ENCODE assay signal across 2 cellular contexts in genomic region chr14:104794099-104794498, GRCh38.
A peak's percentile ranks its signal among the peaks of the same experiment; 100 is the strongest.
TF ChIP-seq lines count a peak whose summit lies in the region.

No MANE protein-coding gene starts in this region.

TF ChIP-seq in SK-N-SH, 30 proteins besides CTCF, POLR2A, EP300 and RAD21:
- TF ChIP-seq MXI1 (IDR thresholded peaks at IDR 0.05; ENCODE audit: low read depth, low read length) (peak; percentile 93), ZBTB33 (IDR thresholded peaks at IDR 0.05; ENCODE audit: borderline replicate concordance, low read depth) (no peak)

TF ChIP-seq in HepG2, 621 proteins besides CTCF, POLR2A, EP300 and RAD21 (continues in another document):
- peak; percentile 80 for TF ChIP-seq PATZ1 (CRISPR knock-in tag; IDR thresholded peaks at IDR 0.05)
- 0 out of 2 replicates have a peak, but pooled peaks have one; percentile 10 for TF ChIP-seq HIVEP1 (CRISPR knock-in tag; IDR thresholded peaks at IDR 0.05)
- no peak for TF ChIP-seq ZNF317 (CRISPR knock-in tag; IDR thresholded peaks at IDR 0.05)
- 0 out of 2 replicates have a peak, but pooled peaks have one; percentile 42 for TF ChIP-seq SP4 (CRISPR knock-in tag; IDR thresholded peaks at IDR 0.05)
- TF ChIP-seq ZNF883 (CRISPR knock-in tag; IDR thresholded peaks at IDR 0.05; ENCODE audit: not compliant biosample characterization) = peak; percentile 25
- TF ChIP-seq NFAT5 (CRISPR knock-in tag; IDR thresholded peaks at IDR 0.05) = no peak
- TF ChIP-seq ARID4A (CRISPR knock-in tag; IDR thresholded peaks at IDR 0.05; ENCODE audit: borderline replicate concordance) = peak; percentile 48
- peak; percentile 5; the same call in 1 of the 2 replicates for TF ChIP-seq ZBTB33 (CRISPR knock-in tag; IDR thresholded peaks at IDR 0.05)
- 0 out of 2 replicates have a peak, but pooled peaks have one; percentile 7 for TF ChIP-seq BCL6 (CRISPR knock-in tag; IDR thresholded peaks at IDR 0.05)
- 0 out of 2 replicates have a peak, but pooled peaks have one; percentile 9 for TF ChIP-seq TGIF2 (CRISPR knock-in tag; IDR thresholded peaks at IDR 0.05)
- TF ChIP-seq HOXA3 (CRISPR knock-in tag; IDR thresholded peaks at IDR 0.05) = peak; percentile 23; the same call in 1 of the 2 replicates
- TF ChIP-seq ZNF350 (CRISPR knock-in tag; IDR thresholded peaks at IDR 0.05; ENCODE audit: borderline replicate concordance, low read depth) = peak; percentile 54; the same call in 1 of the 2 replicates
- TF ChIP-seq GABPA (IDR thresholded peaks at IDR 0.05; ENCODE audit: low read depth, low read length) = no peak
- TF ChIP-seq GABPA (CRISPR knock-in tag; IDR thresholded peaks at IDR 0.05; ENCODE audit: low read depth) = no peak
- TF ChIP-seq NRL (CRISPR knock-in tag; IDR thresholded peaks at IDR 0.05; ENCODE audit: borderline replicate concordance) = peak; percentile 4; the same call in 1 of the 2 replicates
- peak; percentile 96; the same call in 1 of the 2 replicates for TF ChIP-seq ZNF672 (CRISPR knock-in tag; IDR thresholded peaks at IDR 0.05)
- 0 out of 4 replicates have a peak, but pooled peaks of 1 of the 2 experiments have one; percentile 46 for TF ChIP-seq HMGXB4 (CRISPR knock-in tag; IDR thresholded peaks at IDR 0.05; ENCODE audit: borderline replicate concordance in 1 of 2, low read depth in 1 of 2)
- no peak for TF ChIP-seq IKZF4 (CRISPR knock-in tag; IDR thresholded peaks at IDR 0.05; ENCODE audit: borderline replicate concordance, low read depth, not compliant biosample characterization)
- no peak for TF ChIP-seq SP1 (IDR thresholded peaks at IDR 0.05)
- peak; percentile 76; the same call in 1 of the 2 replicates for TF ChIP-seq SP1 (CRISPR knock-in tag; IDR thresholded peaks at IDR 0.05)
- TF ChIP-seq SMARCC2 (IDR thresholded peaks at IDR 0.05) = no peak
- 0 out of 2 replicates have a peak, but pooled peaks have one; percentile 10 for TF ChIP-seq PITX1 (CRISPR knock-in tag; IDR thresholded peaks at IDR 0.05)
- TF ChIP-seq THRA (CRISPR knock-in tag; IDR thresholded peaks at IDR 0.05; ENCODE audit: borderline replicate concordance) = 0 out of 2 replicates have a peak, but pooled peaks have one; percentile 6
- no peak for TF ChIP-seq RELA (CRISPR knock-in tag; IDR thresholded peaks at IDR 0.05)
- TF ChIP-seq NR2C2 (CRISPR knock-in tag; IDR thresholded peaks at IDR 0.05; ENCODE audit: borderline replicate concordance) = peak; percentile 4; the same call in 1 of the 2 replicates
- TF ChIP-seq GATAD2A (CRISPR knock-in tag; IDR thresholded peaks at IDR 0.05) = peak; percentile 17; the same call in 1 of the 2 replicates
- peak; percentile 24; the same call in 1 of the 2 replicates for TF ChIP-seq ZNF281 (CRISPR knock-in tag; IDR thresholded peaks at IDR 0.05; ENCODE audit: borderline replicate concordance)
